8 cellular contexts compared by ENCODE assay signal in the genomic region with DNA sequence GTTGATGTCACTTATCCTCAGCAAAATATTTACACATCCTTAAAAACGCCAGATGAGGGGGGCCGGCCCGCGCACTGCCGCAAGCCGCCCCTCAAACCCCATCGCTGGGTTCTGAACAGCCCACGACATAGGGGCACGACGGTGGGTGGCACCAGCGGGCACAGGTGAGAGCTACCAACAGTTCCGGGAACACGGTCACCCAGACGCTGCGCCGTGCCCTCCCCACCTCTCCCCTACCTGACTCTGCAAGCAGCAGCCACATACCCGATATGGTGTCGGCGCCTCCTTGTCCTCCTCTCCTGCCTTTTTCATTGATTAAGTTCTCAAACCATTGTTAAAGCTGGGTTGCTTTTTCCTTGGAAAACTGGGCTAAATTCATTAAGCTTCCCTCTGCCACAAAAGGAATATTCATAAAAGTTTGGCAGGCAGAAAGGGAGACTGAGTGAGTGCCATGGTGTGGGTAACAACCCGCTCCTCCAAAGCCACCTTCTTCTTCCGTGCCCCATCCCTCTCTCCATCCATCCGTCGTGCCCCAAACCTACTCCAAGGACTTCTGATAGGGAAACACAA. TPM values are rescaled to one million over a fixed set of nuclear protein-coding genes. Genes with fewer than 3 reads are reported as not detected.
A peak's percentile ranks its signal among the peaks of the same experiment; 100 is the strongest.
DNase-seq lines count a peak whose midpoint lies in the region; ATAC-seq and TF ChIP-seq lines count a peak whose summit lies in the region.

No MANE protein-coding gene starts in this region.

- peak; percentile 26 for DNase-seq in stimulated activated CD4-positive, alpha-beta T cell treated with anti-CD3 and anti-CD28 coated beads, Interleukin-4, amount 100 ng/mL, for 1 hour
- DNase-seq in stimulated activated CD4-positive, alpha-beta T cell treated with anti-CD3 and anti-CD28 coated beads, Interleukin-2, amount 100 ng/mL, for 24 hours: no peak
- no peak for DNase-seq in colonic mucosa
- no peak for DNase-seq in NK-92 (lab: John Stamatoyannopoulos, UW; ENCODE audit: unreplicated experiment)
- no peak for DNase-seq in ACHN

- intact Hi-C loops in colonic mucosa (cut with DNase I): no loop called here

- H3K4me1 ChIP-seq in colonic mucosa: no peaks in the 10 kb centered on the region
- peaks cover 0 to 15% of the 10 kb centered on the region in 2 donors for H3K4me1 ChIP-seq in muscle layer of duodenum (ENCODE audit: control insufficient read depth in 1 of 2, insufficient read depth in 2 of 2, low read length in 2 of 2)

- H3K9me3 ChIP-seq in colonic mucosa (no peaks in the 10 kb centered on the region), muscle layer of duodenum (ENCODE audit: control insufficient read depth in 1 of 2, low read length in 2 of 2) (no peaks in the 10 kb centered on the region)

- no peak overlapping the region for H3K9ac ChIP-seq in colonic mucosa (ENCODE audit: low read depth in 2 of 2, low read length in 2 of 2)

- H3K27ac ChIP-seq in colonic mucosa: no peak overlapping the region
- no peak overlapping the region for H3K27ac ChIP-seq in muscle layer of duodenum (ENCODE audit: low read length)

- TF ChIP-seq CTCF in colonic mucosa (IDR thresholded peaks at IDR 0.05): no peak

- no peaks in the 10 kb centered on the region for H3K36me3 ChIP-seq in colonic mucosa
- H3K36me3 ChIP-seq in muscle layer of duodenum (ENCODE audit: control insufficient read depth in 1 of 2, insufficient read depth in 2 of 2, low read length in 2 of 2): no peaks in the 10 kb centered on the region

- H3K27me3 ChIP-seq in colonic mucosa: peaks cover 4% of the 10 kb centered on the region
- no peaks in the 10 kb centered on the region for H3K27me3 ChIP-seq in muscle layer of duodenum (ENCODE audit: low read depth, low read length)

- in situ Hi-C loops in ACHN (cut with HindIII; ENCODE audit: low pct_ligation_motif_present, low pct_unique_long_range_greater_than_20kb, low sequenced_read_pairs): no loop called here

- peak overlapping the region; percentile 31 for H3K4me3 ChIP-seq in colonic mucosa
- peak overlapping the region; percentile 67 to 69 for H3K4me3 ChIP-seq in muscle layer of duodenum (ENCODE audit: low read depth in 1 of 2, low read length in 2 of 2)

- no peak for ATAC-seq in GM19351 (IDR thresholded peaks at IDR 0.05; ENCODE audit: unreplicated experiment)
- ATAC-seq in GM18907 (IDR thresholded peaks at IDR 0.05; ENCODE audit: unreplicated experiment): no peak

RNA-seq across cellular contexts. Expression of gene RAI2, which starts 1.4 kb away (rescaled TPM):
- 1 to 10 TPM; 1.7 to 4.8 TPM for total RNA-seq in colonic mucosa
